Comparison of ENCODE assay signal across 1 cellular context in genomic region chr7:113405296-113406056, GRCh38.
TF ChIP-seq lines count a peak whose summit lies in the region.

No MANE protein-coding gene starts in this region.

TF ChIP-seq in H1, 55 proteins besides CTCF, POLR2A, EP300 and RAD21:
- no peak for TF ChIP-seq NRF1 (IDR thresholded peaks at IDR 0.05; ENCODE audit: low read depth, low read length)
- no peak for TF ChIP-seq TEAD4 (IDR thresholded peaks at IDR 0.05; ENCODE audit: low read depth, low read length)
- TF ChIP-seq SP2 (IDR thresholded peaks at IDR 0.05; ENCODE audit: low read length) = no peak
- TF ChIP-seq TBP (IDR thresholded peaks at IDR 0.05; ENCODE audit: low read depth, low read length) = no peak
- no peak for TF ChIP-seq TAF1 (IDR thresholded peaks at IDR 0.05; ENCODE audit: low read depth, low read length)
- TF ChIP-seq FOSL1 (IDR thresholded peaks at IDR 0.05; ENCODE audit: insufficient read depth, low read depth, low read length) = no peak
- TF ChIP-seq, protein P1, sequence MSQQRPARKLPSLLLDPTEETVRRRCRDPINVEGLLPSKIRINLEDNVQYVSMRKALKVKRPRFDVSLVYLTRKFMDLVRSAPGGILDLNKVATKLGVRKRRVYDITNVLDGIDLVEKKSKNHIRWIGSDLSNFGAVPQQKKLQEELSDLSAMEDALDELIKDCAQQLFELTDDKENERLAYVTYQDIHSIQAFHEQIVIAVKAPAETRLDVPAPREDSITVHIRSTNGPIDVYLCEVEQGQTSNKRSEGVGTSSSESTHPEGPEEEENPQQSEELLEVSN (IDR thresholded peaks at IDR 0.05) = no peak
- no peak for TF ChIP-seq ATF3 (IDR thresholded peaks at IDR 0.05; ENCODE audit: insufficient read depth, low read depth, low read length)
- TF ChIP-seq SAP30 (IDR thresholded peaks at IDR 0.05; ENCODE audit: insufficient read depth, insufficient replicate concordance, low read length) = no peak
